Comparison of ENCODE assay signal across 17 cellular contexts in genomic region chr3:173632945-173633344, GRCh38.
DNase-seq lines count a peak whose midpoint lies in the region; ATAC-seq and TF ChIP-seq lines count a peak whose summit lies in the region.
"Had no signal": no experiment of that assay in that cellular context is flagged by ENCODE, and none has a peak within 500 bp of the region (broad histone marks: within the 10 kb centered on the region; RNA-seq: fewer than 3 reads in every experiment).

No MANE protein-coding gene starts in this region.

- H3K9ac ChIP-seq in HUES6 (ENCODE audit: low read length): no peak overlapping the region
- H3K9ac ChIP-seq: BLaER1 treated with 17β-estradiol and CSF1 and Interleukin-3, amounts not matched to agents 10 nM and 100 nM had no signal

- no peaks in the 10 kb centered on the region for H4K20me1 ChIP-seq in GM23338 (replicated peaks; ENCODE audit: insufficient read depth)
- H4K20me1 ChIP-seq: BLaER1 treated with 17β-estradiol and CSF1 and Interleukin-3, amounts not matched to agents 10 nM and 100 nM had no signal

- no peak for TF ChIP-seq POLR2A in body of pancreas (IDR thresholded peaks at IDR 0.05)

- H3K4me1 ChIP-seq in GM23338 (ENCODE audit: insufficient read depth) (no peaks in the 10 kb centered on the region), HUES6 (ENCODE audit: control insufficient read depth, insufficient read depth, low read length) (no peaks in the 10 kb centered on the region), body of pancreas (peaks cover 19% of the 10 kb centered on the region)
- H3K4me1 ChIP-seq: A549; BLaER1 treated with 17β-estradiol and CSF1 and Interleukin-3, amounts not matched to agents 10 nM and 100 nM; Caco-2 had no signal

- H2AFZ ChIP-seq in GM23338: no peak overlapping the region

- ATAC-seq in GM23338: no peak
- peak; percentile 53 for ATAC-seq in body of pancreas
- ATAC-seq: A549; CD8-positive, alpha-beta T cell had no signal

- H3K36me3 ChIP-seq in GM23338 (ENCODE audit: insufficient read depth) (no peaks in the 10 kb centered on the region), HUES6 (ENCODE audit: control insufficient read depth, insufficient read depth, low read length) (no peaks in the 10 kb centered on the region), body of pancreas (replicated peaks in 1 of 2; ENCODE audit: insufficient read depth in 1 of 2, low read depth in 2 of 2) (no peaks in the 10 kb centered on the region)
- H3K36me3 ChIP-seq: BLaER1 treated with 17β-estradiol and CSF1 and Interleukin-3, amounts not matched to agents 10 nM and 100 nM had no signal

- no peak overlapping the region for H3K4me2 ChIP-seq in GM23338
- H3K4me2 ChIP-seq: A549; BLaER1 treated with 17β-estradiol and CSF1 and Interleukin-3, amounts not matched to agents 10 nM and 100 nM had no signal

- intact Hi-C loops in body of pancreas (cut with DNase I): no loop called here

- no peaks in the 10 kb centered on the region for H3K9me2 ChIP-seq in GM23338 (ENCODE audit: insufficient read depth)

- H3K27me3 Mint-ChIP-seq in GM23338 (ENCODE audit: insufficient read depth, low read depth, poor library complexity): no peaks in the 10 kb centered on the region
- H3K27me3 Mint-ChIP-seq: B cell; CD4-positive, alpha-beta T cell had no signal

- no peak overlapping the region for H3K27ac ChIP-seq in GM23338 (ENCODE audit: low read depth)
- H3K27ac ChIP-seq in HUES6 (ENCODE audit: low read depth, low read length): 0 out of 2 replicates have a peak overlapping the region, but pooled peaks have one; percentile 27
- no peak overlapping the region for H3K27ac ChIP-seq in body of pancreas
- H3K27ac ChIP-seq: 22Rv1; A549; BLaER1 treated with 17β-estradiol and CSF1 and Interleukin-3, amounts not matched to agents 10 nM and 100 nM; C4-2B had no signal

- H3K79me2 ChIP-seq in GM23338 (replicated peaks; ENCODE audit: insufficient read depth): no peaks in the 10 kb centered on the region

- peak overlapping the region; percentile 33 for H3K27ac Mint-ChIP-seq in GM23338
- H3K27ac Mint-ChIP-seq: B cell; CD4-positive, alpha-beta T cell; CD8-positive, alpha-beta T cell had no signal

- no peaks in the 10 kb centered on the region for H3K9me3 Mint-ChIP-seq in GM23338
- H3K9me3 Mint-ChIP-seq: CD4-positive, alpha-beta T cell had no signal

- no peaks in the 10 kb centered on the region for H3F3A ChIP-seq in GM23338 (replicated peaks; ENCODE audit: low read depth)

- H3K36me3 Mint-ChIP-seq in GM23338 (ENCODE audit: low read depth): no peaks in the 10 kb centered on the region
- H3K36me3 Mint-ChIP-seq: CD8-positive, alpha-beta T cell had no signal

- H3K4me3 ChIP-seq in GM23338: no peak overlapping the region
- H3K4me3 ChIP-seq in HUES6 (ENCODE audit: low read depth, low read length): no peak overlapping the region
- H3K4me3 ChIP-seq in body of pancreas: no peak overlapping the region
- H3K4me3 ChIP-seq: A549; BLaER1 treated with 17β-estradiol and CSF1 and Interleukin-3, amounts not matched to agents 10 nM and 100 nM had no signal

- no peak overlapping the region for H3K4me3 Mint-ChIP-seq in GM23338
- H3K4me3 Mint-ChIP-seq: B cell; CD4-positive, alpha-beta T cell; CD8-positive, alpha-beta T cell had no signal

- H3K27me3 ChIP-seq in GM23338 (ENCODE audit: insufficient read depth) (no peaks in the 10 kb centered on the region), HUES6 (ENCODE audit: control insufficient read depth, insufficient read depth, low read length) (no peaks in the 10 kb centered on the region), body of pancreas (no peaks in the 10 kb centered on the region)
- H3K27me3 ChIP-seq: BLaER1 treated with 17β-estradiol and CSF1 and Interleukin-3, amounts not matched to agents 10 nM and 100 nM had no signal

- no peak for DNase-seq in GM23338 (ENCODE audit: low spot score)
- DNase-seq in body of pancreas: no peak
- DNase-seq in stimulated activated naive CD4-positive, alpha-beta T cell treated with Interleukin-2 at 50 U/mL for 16 hours (lab: John Stamatoyannopoulos, UW): no peak
- no peak for DNase-seq in NOMO-1 (lab: John Stamatoyannopoulos, UW; ENCODE audit: unreplicated experiment in 2 of 2)
- DNase-seq: AML-193; Caco-2; Calu3; CD4-positive, alpha-beta T cell; CD8-positive, alpha-beta T cell; DMS79 treated with DMSO at 0.1 percent for 48 hours; GF-D8 had no signal

- TF ChIP-seq CTCF in GM23338 (conservative IDR thresholded peaks at IDR 0.05; ENCODE audit: low read depth in 2 of 2): no peak
- no peak for TF ChIP-seq CTCF in body of pancreas (IDR thresholded peaks at IDR 0.05)

- H3K9me3 ChIP-seq in HUES6 (ENCODE audit: control insufficient read depth, insufficient read depth, low read depth, low read length) (no peaks in the 10 kb centered on the region), body of pancreas (no peaks in the 10 kb centered on the region)
- H3K9me3 ChIP-seq: A549; BLaER1 treated with 17β-estradiol and CSF1 and Interleukin-3, amounts not matched to agents 10 nM and 100 nM; Caco-2 had no signal

- H3K4me1 Mint-ChIP-seq in GM23338: peaks cover 23% of the 10 kb centered on the region
- H3K4me1 Mint-ChIP-seq: B cell had no signal

TF ChIP-seq in GM23338, 12 proteins besides CTCF, POLR2A, EP300 and RAD21:
- TF ChIP-seq ZNF462 (CRISPR knock-in tag; IDR thresholded peaks at IDR 0.05) (no peak), EZH2phosphoT487 (IDR thresholded peaks at IDR 0.05; ENCODE audit: unreplicated experiment) (no peak)
TF ChIP-seq in GM23338: peak in this region for 0.
